ENCODE assay signal across 24 cellular contexts in genomic region chrX:78800694-78801093, GRCh38. TPM values are rescaled to one million over a fixed set of nuclear protein-coding genes. Genes with fewer than 3 reads are reported as not detected.
DNase-seq lines count a peak whose midpoint lies in the region; ATAC-seq, FAIRE-seq and TF ChIP-seq lines count a peak whose summit lies in the region.
"Had no signal": no experiment of that assay in that cellular context is flagged by ENCODE, and none has a peak within 500 bp of the region (broad histone marks: within the 10 kb centered on the region; RNA-seq: fewer than 3 reads in every experiment).

No MANE protein-coding gene starts in this region.

- ATAC-seq in A549 (no peak), memory B cell (ENCODE audit: low read depth) (peak; percentile 68), GM21423 (IDR thresholded peaks at IDR 0.05; ENCODE audit: unreplicated experiment) (no peak)

- no peak for TF ChIP-seq CTCF in A549 (IDR thresholded peaks at IDR 0.05)

- TF ChIP-seq POLR2A in A549 (IDR thresholded peaks at IDR 0.05; ENCODE audit: low read length), result no peak

- no peaks in the 10 kb centered on the region for H3K4me1 ChIP-seq in A549
- H3K4me1 ChIP-seq: BE2C; BLaER1 treated with 17β-estradiol and CSF1 and Interleukin-3, amounts not matched to agents 10 nM and 100 nM had no signal

- peak overlapping the region; percentile 41 for H3K27ac Mint-ChIP-seq in memory B cell
- H3K27ac Mint-ChIP-seq: CD14-positive monocyte; CD4-positive, alpha-beta T cell; CD8-positive, alpha-beta memory T cell had no signal

- POLR2A ChIA-PET in A549 (lab: Yijun Ruan, JAX), result no interaction called here

- CTCF ChIA-PET in A549 (lab: Yijun Ruan, JAX), result no interaction called here

- peaks cover 3% of the 10 kb centered on the region for H3K4me1 Mint-ChIP-seq in memory B cell

- no peak overlapping the region for H3K4me2 ChIP-seq in A549
- H3K4me2 ChIP-seq: BLaER1 treated with 17β-estradiol and CSF1 and Interleukin-3, amounts not matched to agents 10 nM and 100 nM had no signal

- H3K27ac ChIP-seq in A549, result no peak overlapping the region
- H3K27ac ChIP-seq: 22Rv1; BLaER1 treated with 17β-estradiol and CSF1 and Interleukin-3, amounts not matched to agents 10 nM and 100 nM; GM23248 had no signal

- no peaks in the 10 kb centered on the region for H3K27me3 Mint-ChIP-seq in memory B cell
- H3K27me3 Mint-ChIP-seq: CD4-positive, alpha-beta T cell had no signal

- no peaks in the 10 kb centered on the region for H3K36me3 Mint-ChIP-seq in memory B cell
- H3K36me3 Mint-ChIP-seq: CD14-positive monocyte; CD8-positive, alpha-beta memory T cell had no signal

- no peaks in the 10 kb centered on the region for H3K9me3 Mint-ChIP-seq in memory B cell

- TF ChIP-seq RAD21 in A549 (conservative IDR thresholded peaks at IDR 0.05 in 1 of 2, IDR thresholded peaks at IDR 0.05 in 1 of 2), result no peak

- no peaks in the 10 kb centered on the region for H3K9me3 ChIP-seq in A549
- H3K9me3 ChIP-seq: BE2C had no signal

- H3K4me3 Mint-ChIP-seq in memory B cell, result no peak overlapping the region
- H3K4me3 Mint-ChIP-seq: CD14-positive monocyte; CD4-positive, alpha-beta T cell; CD8-positive, alpha-beta memory T cell had no signal

- no peak for TF ChIP-seq EP300 in A549 (IDR thresholded peaks at IDR 0.05)

- FAIRE-seq in A549 (lab: Jason Lieb, UNC) (peak; percentile 78), GM19239 (lab: Jason Lieb, UNC) (peak; percentile 81)
- FAIRE-seq: A204.1, D721Med, H1 had no signal

- H3K4me3 ChIP-seq in A549, result no peak overlapping the region
- H3K4me3 ChIP-seq: BLaER1 treated with 17β-estradiol and CSF1 and Interleukin-3, amounts not matched to agents 10 nM and 100 nM; GM23248 had no signal

- DNase-seq in A549 (ENCODE audit: low read depth in 1 of 2, low spot score in 1 of 2) (no peak), GM19239 (ENCODE audit: insufficient read length, low spot score) (no peak), memory B cell (ENCODE audit: low spot score in 2 of 2) (no peak), NCI-H748 treated with DMSO at 0.1 percent for 48 hours (lab: John Stamatoyannopoulos, UW) (no peak)
- DNase-seq in activated CD4-positive, CD25-positive, alpha-beta regulatory T cell (lab: John Stamatoyannopoulos, UW), result no peak
- DNase-seq: ACHN; AML-193; BE2C; CD4-positive, alpha-beta T cell; CD8-positive, alpha-beta memory T cell; DMS 273 treated with DMSO at 0.1 percent for 48 hours; DMS53; DMS79 treated with DMSO at 0.1 percent for 48 hours; GF-D8; GM23248; H7; HCEC 1CT had no signal

TF ChIP-seq in A549, 52 proteins besides CTCF, POLR2A, EP300 and RAD21:
- no peak for TF ChIP-seq HOXB13 (CRISPR knock-in tag; IDR thresholded peaks at IDR 0.05; ENCODE audit: low read depth)
- no peak for TF ChIP-seq NFE2L2 (conservative IDR thresholded peaks at IDR 0.05; ENCODE audit: low read length)
- no peak for TF ChIP-seq NPAS2 (CRISPR knock-in tag; IDR thresholded peaks at IDR 0.05; ENCODE audit: borderline replicate concordance)
- no peak for TF ChIP-seq MAFK (IDR thresholded peaks at IDR 0.05; ENCODE audit: partially characterized antibody)
- TF ChIP-seq TFCP2L1 (CRISPR knock-in tag; IDR thresholded peaks at IDR 0.05), result no peak
- no peak for TF ChIP-seq CBX8 (IDR thresholded peaks at IDR 0.05)
- TF ChIP-seq HES2 (IDR thresholded peaks at IDR 0.05), result no peak
- TF ChIP-seq ESRRA (IDR thresholded peaks at IDR 0.05; ENCODE audit: borderline replicate concordance, low read length), result no peak
- no peak for TF ChIP-seq RARB (CRISPR knock-in tag; IDR thresholded peaks at IDR 0.05)
- TF ChIP-seq EHF (CRISPR knock-in tag; IDR thresholded peaks at IDR 0.05), result no peak
- no peak for TF ChIP-seq ELK1 (IDR thresholded peaks at IDR 0.05; ENCODE audit: low read depth, low read length)

RNA-seq across cellular contexts. Expression of gene LPAR4, which starts 53.2 kb away (rescaled TPM):
- polyA plus RNA-seq in A549 (2011; rRNA removed) (not detected in 2 replicates), A549 (2017; fragmentation: RNase III; extraction: RNeasy Plus Mini Kit Qiagen cat#74134 plus additional on column Dnase treatment) (not detected in 3 replicates)
- polyA plus RNA-seq in A549 (2012; cell fraction: cytosol; rRNA removed), result not detected in 2 replicates
- not detected in 2 replicates for polyA plus RNA-seq in A549 (2012; cell fraction: nucleus; rRNA removed)
- polyA minus RNA-seq in A549 (2011; rRNA and poly(A)+ RNA removed), result not detected in 2 replicates
- polyA plus RNA-seq: CD14-positive monocyte; CD8-positive, alpha-beta memory T cell; GM23248 had no signal
